ENCODE assay signal across 31 cellular contexts in the genomic region with DNA sequence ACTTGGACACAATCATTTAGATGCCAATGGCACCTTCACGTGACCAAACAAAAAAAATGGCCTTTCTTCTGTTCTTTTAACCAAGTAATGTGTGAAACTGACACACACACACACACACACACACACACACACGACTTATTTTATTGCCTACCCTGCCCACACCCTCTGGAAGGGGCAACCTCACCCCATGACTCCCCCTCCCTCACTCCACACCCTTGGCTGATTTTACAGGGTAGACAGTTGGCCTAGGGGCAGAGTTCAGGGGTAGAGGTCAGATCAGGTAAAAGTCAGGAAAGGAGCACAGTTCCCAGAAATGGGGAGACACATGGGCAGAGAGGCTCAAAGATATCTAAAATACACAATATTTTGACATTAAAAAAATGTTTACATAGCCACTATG.
"Had no signal": no experiment of that assay in that cellular context is flagged by ENCODE, and none has a peak within 500 bp of the region (broad histone marks: within the 10 kb centered on the region; RNA-seq: fewer than 3 reads in every experiment).

No MANE protein-coding gene starts in this region.

- H3K27me3 ChIP-seq: ovary, testis, upper lobe of left lung, uterus had no signal

- H2AFZ ChIP-seq: parathyroid adenoma had no signal

- H3K9ac ChIP-seq: parathyroid adenoma had no signal

- H3K9me3 Mint-ChIP-seq: natural killer cell; nephron; stimulated activated memory B cell treated with anti-CD40 and anti-IgM and Interleukin-4, amounts not matched to agents 10 μg/mL and 1 μg/mL and 100 μg/mL, for 72 hours; stimulated activated naive CD8-positive, alpha-beta T cell treated with anti-CD3 and anti-CD28 coated beads, Interleukin-15, amount 100 ng/mL, for 72 hours had no signal

- H3K4me3 ChIP-seq: ovary, psoas muscle, skin epidermis, smooth muscle cell, spleen, suprapubic skin, testis, tibial artery, upper lobe of left lung, uterus had no signal

- H3K36me3 ChIP-seq: neutrophil, ovary, spleen, suprapubic skin, tibial artery, upper lobe of left lung, uterus had no signal

- H3K4me2 ChIP-seq: smooth muscle cell had no signal

- H3K27ac Mint-ChIP-seq: naive thymus-derived CD4-positive, alpha-beta T cell; natural killer cell; nephron; progenitor cell of endocrine pancreas; stimulated activated memory B cell treated with anti-CD40 and anti-IgM and Interleukin-4, amounts not matched to agents 10 μg/mL and 1 μg/mL and 100 μg/mL, for 72 hours; stimulated activated naive CD8-positive, alpha-beta T cell treated with anti-CD3 and anti-CD28 coated beads, Interleukin-15, amount 100 ng/mL, for 72 hours had no signal

- H3K4me1 ChIP-seq: parathyroid adenoma, psoas muscle, spleen, suprapubic skin, testis, tibial artery, upper lobe of left lung, uterus had no signal

- H3K9me3 ChIP-seq: neutrophil, ovary, psoas muscle, spleen, suprapubic skin, testis, tibial artery, upper lobe of left lung, uterus had no signal

- H3K36me3 Mint-ChIP-seq: naive thymus-derived CD4-positive, alpha-beta T cell; natural killer cell; stimulated activated memory B cell treated with anti-CD40 and anti-IgM and Interleukin-4, amounts not matched to agents 10 μg/mL and 1 μg/mL and 100 μg/mL, for 72 hours had no signal

- DNase-seq: naive thymus-derived CD4-positive, alpha-beta T cell; natural killer cell; occipital lobe; ovary; psoas muscle; right cardiac atrium; spleen; stimulated activated CD4-positive, alpha-beta T cell treated with anti-CD3 and anti-CD28 coated beads, Interleukin-12 subunit alpha, Interleukin-12 subunit beta, amount 100 ng/mL, for 4 hours; stimulated activated CD4-positive, alpha-beta T cell treated with anti-CD3 and anti-CD28 coated beads, Interleukin-1b, Interleukin-23, amount 100 ng/mL, for 48 hours; stimulated activated CD4-positive, alpha-beta T cell treated with anti-CD3 and anti-CD28 coated beads, Interleukin-4, amount 100 ng/mL, for 1 hour; stimulated activated CD4-positive, alpha-beta T cell treated with anti-CD3 and anti-CD28 coated beads, Interleukin-4, amount 100 ng/mL, for 4 hours; stimulated activated CD8-positive, alpha-beta memory T cell treated with anti-CD3 and anti-CD28 coated beads, Interleukin-4, amount 100 ng/mL, for 48 hours; stimulated activated naive CD4-positive, alpha-beta T cell; stimulated activated naive CD8-positive, alpha-beta T cell treated with anti-CD3 and anti-CD28 coated beads, Interleukin-15, amount 100 ng/mL, for 72 hours; stimulated activated naive CD8-positive, alpha-beta T cell treated with anti-CD3 and anti-CD28 coated beads, Interleukin-15, Interleukin-2, amounts not matched to agents 100 U/mL and 50 U/mL, for 24 hours; substantia nigra; testis; tibial artery; trophoblast cell; upper lobe of left lung; uterus had no signal

- H3K79me2 ChIP-seq: parathyroid adenoma had no signal

- H3K27ac ChIP-seq: neutrophil, ovary, parathyroid adenoma, psoas muscle, skin epidermis, spleen, suprapubic skin, testis, tibial artery, upper lobe of left lung, uterus had no signal

- ATAC-seq: naive thymus-derived CD4-positive, alpha-beta T cell; natural killer cell; psoas muscle; right cardiac atrium; sciatic nerve; stimulated activated memory B cell treated with anti-CD40 and anti-IgM and Interleukin-4, amounts not matched to agents 10 μg/mL and 1 μg/mL and 100 μg/mL, for 72 hours; stimulated activated naive CD8-positive, alpha-beta T cell treated with anti-CD3 and anti-CD28 coated beads, Interleukin-15, amount 100 ng/mL, for 72 hours; stimulated activated naive CD8-positive, alpha-beta T cell treated with anti-CD3 and anti-CD28 coated beads, Interleukin-15, Interleukin-2, amounts not matched to agents 100 U/mL and 50 U/mL, for 24 hours had no signal

- H3K4me1 Mint-ChIP-seq: natural killer cell; nephron; stimulated activated memory B cell treated with anti-CD40 and anti-IgM and Interleukin-4, amounts not matched to agents 10 μg/mL and 1 μg/mL and 100 μg/mL, for 72 hours; stimulated activated naive CD8-positive, alpha-beta T cell treated with anti-CD3 and anti-CD28 coated beads, Interleukin-15, amount 100 ng/mL, for 72 hours had no signal

- H3K4me3 Mint-ChIP-seq: naive thymus-derived CD4-positive, alpha-beta T cell; natural killer cell; nephron; neural crest cell; stimulated activated memory B cell treated with anti-CD40 and anti-IgM and Interleukin-4, amounts not matched to agents 10 μg/mL and 1 μg/mL and 100 μg/mL, for 72 hours; stimulated activated naive CD8-positive, alpha-beta T cell treated with anti-CD3 and anti-CD28 coated beads, Interleukin-15, amount 100 ng/mL, for 72 hours had no signal
